In genomic region chr17:30906101-30906911, GRCh38 we compare ENCODE assay signal across 1 cellular context.
A peak's percentile ranks its signal among the peaks of the same experiment; 100 is the strongest.
TF ChIP-seq lines count a peak whose summit lies in the region.

TSS of gene TEFM (minus strand) at chr17:30906238. CDS start at chr17:30906198, 40 bp downstream.

TF ChIP-seq in K562, 482 proteins besides CTCF, POLR2A, EP300 and RAD21 (continued from another document and continues in another):
- TF ChIP-seq, protein P1, sequence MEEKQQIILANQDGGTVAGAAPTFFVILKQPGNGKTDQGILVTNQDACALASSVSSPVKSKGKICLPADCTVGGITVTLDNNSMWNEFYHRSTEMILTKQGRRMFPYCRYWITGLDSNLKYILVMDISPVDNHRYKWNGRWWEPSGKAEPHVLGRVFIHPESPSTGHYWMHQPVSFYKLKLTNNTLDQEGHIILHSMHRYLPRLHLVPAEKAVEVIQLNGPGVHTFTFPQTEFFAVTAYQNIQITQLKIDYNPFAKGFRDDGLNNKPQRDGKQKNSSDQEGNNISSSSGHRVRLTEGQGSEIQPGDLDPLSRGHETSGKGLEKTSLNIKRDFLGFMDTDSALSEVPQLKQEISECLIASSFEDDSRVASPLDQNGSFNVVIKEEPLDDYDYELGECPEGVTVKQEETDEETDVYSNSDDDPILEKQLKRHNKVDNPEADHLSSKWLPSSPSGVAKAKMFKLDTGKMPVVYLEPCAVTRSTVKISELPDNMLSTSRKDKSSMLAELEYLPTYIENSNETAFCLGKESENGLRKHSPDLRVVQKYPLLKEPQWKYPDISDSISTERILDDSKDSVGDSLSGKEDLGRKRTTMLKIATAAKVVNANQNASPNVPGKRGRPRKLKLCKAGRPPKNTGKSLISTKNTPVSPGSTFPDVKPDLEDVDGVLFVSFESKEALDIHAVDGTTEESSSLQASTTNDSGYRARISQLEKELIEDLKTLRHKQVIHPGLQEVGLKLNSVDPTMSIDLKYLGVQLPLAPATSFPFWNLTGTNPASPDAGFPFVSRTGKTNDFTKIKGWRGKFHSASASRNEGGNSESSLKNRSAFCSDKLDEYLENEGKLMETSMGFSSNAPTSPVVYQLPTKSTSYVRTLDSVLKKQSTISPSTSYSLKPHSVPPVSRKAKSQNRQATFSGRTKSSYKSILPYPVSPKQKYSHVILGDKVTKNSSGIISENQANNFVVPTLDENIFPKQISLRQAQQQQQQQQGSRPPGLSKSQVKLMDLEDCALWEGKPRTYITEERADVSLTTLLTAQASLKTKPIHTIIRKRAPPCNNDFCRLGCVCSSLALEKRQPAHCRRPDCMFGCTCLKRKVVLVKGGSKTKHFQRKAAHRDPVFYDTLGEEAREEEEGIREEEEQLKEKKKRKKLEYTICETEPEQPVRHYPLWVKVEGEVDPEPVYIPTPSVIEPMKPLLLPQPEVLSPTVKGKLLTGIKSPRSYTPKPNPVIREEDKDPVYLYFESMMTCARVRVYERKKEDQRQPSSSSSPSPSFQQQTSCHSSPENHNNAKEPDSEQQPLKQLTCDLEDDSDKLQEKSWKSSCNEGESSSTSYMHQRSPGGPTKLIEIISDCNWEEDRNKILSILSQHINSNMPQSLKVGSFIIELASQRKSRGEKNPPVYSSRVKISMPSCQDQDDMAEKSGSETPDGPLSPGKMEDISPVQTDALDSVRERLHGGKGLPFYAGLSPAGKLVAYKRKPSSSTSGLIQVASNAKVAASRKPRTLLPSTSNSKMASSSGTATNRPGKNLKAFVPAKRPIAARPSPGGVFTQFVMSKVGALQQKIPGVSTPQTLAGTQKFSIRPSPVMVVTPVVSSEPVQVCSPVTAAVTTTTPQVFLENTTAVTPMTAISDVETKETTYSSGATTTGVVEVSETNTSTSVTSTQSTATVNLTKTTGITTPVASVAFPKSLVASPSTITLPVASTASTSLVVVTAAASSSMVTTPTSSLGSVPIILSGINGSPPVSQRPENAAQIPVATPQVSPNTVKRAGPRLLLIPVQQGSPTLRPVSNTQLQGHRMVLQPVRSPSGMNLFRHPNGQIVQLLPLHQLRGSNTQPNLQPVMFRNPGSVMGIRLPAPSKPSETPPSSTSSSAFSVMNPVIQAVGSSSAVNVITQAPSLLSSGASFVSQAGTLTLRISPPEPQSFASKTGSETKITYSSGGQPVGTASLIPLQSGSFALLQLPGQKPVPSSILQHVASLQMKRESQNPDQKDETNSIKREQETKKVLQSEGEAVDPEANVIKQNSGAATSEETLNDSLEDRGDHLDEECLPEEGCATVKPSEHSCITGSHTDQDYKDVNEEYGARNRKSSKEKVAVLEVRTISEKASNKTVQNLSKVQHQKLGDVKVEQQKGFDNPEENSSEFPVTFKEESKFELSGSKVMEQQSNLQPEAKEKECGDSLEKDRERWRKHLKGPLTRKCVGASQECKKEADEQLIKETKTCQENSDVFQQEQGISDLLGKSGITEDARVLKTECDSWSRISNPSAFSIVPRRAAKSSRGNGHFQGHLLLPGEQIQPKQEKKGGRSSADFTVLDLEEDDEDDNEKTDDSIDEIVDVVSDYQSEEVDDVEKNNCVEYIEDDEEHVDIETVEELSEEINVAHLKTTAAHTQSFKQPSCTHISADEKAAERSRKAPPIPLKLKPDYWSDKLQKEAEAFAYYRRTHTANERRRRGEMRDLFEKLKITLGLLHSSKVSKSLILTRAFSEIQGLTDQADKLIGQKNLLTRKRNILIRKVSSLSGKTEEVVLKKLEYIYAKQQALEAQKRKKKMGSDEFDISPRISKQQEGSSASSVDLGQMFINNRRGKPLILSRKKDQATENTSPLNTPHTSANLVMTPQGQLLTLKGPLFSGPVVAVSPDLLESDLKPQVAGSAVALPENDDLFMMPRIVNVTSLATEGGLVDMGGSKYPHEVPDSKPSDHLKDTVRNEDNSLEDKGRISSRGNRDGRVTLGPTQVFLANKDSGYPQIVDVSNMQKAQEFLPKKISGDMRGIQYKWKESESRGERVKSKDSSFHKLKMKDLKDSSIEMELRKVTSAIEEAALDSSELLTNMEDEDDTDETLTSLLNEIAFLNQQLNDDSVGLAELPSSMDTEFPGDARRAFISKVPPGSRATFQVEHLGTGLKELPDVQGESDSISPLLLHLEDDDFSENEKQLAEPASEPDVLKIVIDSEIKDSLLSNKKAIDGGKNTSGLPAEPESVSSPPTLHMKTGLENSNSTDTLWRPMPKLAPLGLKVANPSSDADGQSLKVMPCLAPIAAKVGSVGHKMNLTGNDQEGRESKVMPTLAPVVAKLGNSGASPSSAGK (IDR thresholded peaks at IDR 0.05) = no peak
- TF ChIP-seq MEF2A (IDR thresholded peaks at IDR 0.05; ENCODE audit: control insufficient read depth, low read depth, low read length) = no peak
- TF ChIP-seq ZNF133 (CRISPR knock-in tag; IDR thresholded peaks at IDR 0.05) = no peak
- no peak for TF ChIP-seq ZNF121 (CRISPR knock-in tag; conservative IDR thresholded peaks at IDR 0.05)
- TF ChIP-seq NRF1 (conservative IDR thresholded peaks at IDR 0.05 in 1 of 2, IDR thresholded peaks at IDR 0.05 in 1 of 2) = peak in 1 of 2 experiments; percentile 27; a peak in 1 of 4 replicates
- no peak for TF ChIP-seq SLC30A9 (CRISPR knock-in tag; IDR thresholded peaks at IDR 0.05)
- no peak for TF ChIP-seq KLF13 (tag; IDR thresholded peaks at IDR 0.05; ENCODE audit: borderline replicate concordance, low read depth)
- TF ChIP-seq CBX5 (IDR thresholded peaks at IDR 0.05; ENCODE audit: borderline replicate concordance, low read depth) = no peak; the same call in 1 of the 2 replicates
- TF ChIP-seq ZBTB7A (IDR thresholded peaks at IDR 0.05; ENCODE audit: borderline replicate concordance, control insufficient read depth, low read depth, low read length) = no peak
- TF ChIP-seq ZNF436 (CRISPR knock-in tag; IDR thresholded peaks at IDR 0.05) = peak; percentile 39; the same call in 1 of the 2 replicates
- peak; percentile 95; the same call in 1 of the 2 replicates for TF ChIP-seq KAT7 (CRISPR knock-in tag; IDR thresholded peaks at IDR 0.05; ENCODE audit: borderline replicate concordance)
- no peak for TF ChIP-seq E2F4 (CRISPR knock-in tag; IDR thresholded peaks at IDR 0.05; ENCODE audit: low read depth)
- TF ChIP-seq IRF2 (CRISPR knock-in tag; IDR thresholded peaks at IDR 0.05) = no peak
- peak; percentile 80; the same call in 1 of the 2 replicates for TF ChIP-seq ATF7 (IDR thresholded peaks at IDR 0.05)
- TF ChIP-seq TEAD2 (tag; IDR thresholded peaks at IDR 0.05) = no peak
- TF ChIP-seq NR1H2 (CRISPR knock-in tag; IDR thresholded peaks at IDR 0.05) = no peak
- no peak for TF ChIP-seq TCF7L2 (IDR thresholded peaks at IDR 0.05; ENCODE audit: low read depth, low read length)
- TF ChIP-seq ZNF592 (IDR thresholded peaks at IDR 0.05) = no peak
- TF ChIP-seq KLF6 (CRISPR knock-in tag; IDR thresholded peaks at IDR 0.05; ENCODE audit: borderline replicate concordance) = peak; percentile 80; the same call in 1 of the 2 replicates
- TF ChIP-seq PTRF (tag; IDR thresholded peaks at IDR 0.05) = no peak
- no peak for TF ChIP-seq BCOR (IDR thresholded peaks at IDR 0.05)
- TF ChIP-seq RBM15 (IDR thresholded peaks at IDR 0.05; ENCODE audit: insufficient read depth, low read length) = no peak
- TF ChIP-seq, protein P2, sequence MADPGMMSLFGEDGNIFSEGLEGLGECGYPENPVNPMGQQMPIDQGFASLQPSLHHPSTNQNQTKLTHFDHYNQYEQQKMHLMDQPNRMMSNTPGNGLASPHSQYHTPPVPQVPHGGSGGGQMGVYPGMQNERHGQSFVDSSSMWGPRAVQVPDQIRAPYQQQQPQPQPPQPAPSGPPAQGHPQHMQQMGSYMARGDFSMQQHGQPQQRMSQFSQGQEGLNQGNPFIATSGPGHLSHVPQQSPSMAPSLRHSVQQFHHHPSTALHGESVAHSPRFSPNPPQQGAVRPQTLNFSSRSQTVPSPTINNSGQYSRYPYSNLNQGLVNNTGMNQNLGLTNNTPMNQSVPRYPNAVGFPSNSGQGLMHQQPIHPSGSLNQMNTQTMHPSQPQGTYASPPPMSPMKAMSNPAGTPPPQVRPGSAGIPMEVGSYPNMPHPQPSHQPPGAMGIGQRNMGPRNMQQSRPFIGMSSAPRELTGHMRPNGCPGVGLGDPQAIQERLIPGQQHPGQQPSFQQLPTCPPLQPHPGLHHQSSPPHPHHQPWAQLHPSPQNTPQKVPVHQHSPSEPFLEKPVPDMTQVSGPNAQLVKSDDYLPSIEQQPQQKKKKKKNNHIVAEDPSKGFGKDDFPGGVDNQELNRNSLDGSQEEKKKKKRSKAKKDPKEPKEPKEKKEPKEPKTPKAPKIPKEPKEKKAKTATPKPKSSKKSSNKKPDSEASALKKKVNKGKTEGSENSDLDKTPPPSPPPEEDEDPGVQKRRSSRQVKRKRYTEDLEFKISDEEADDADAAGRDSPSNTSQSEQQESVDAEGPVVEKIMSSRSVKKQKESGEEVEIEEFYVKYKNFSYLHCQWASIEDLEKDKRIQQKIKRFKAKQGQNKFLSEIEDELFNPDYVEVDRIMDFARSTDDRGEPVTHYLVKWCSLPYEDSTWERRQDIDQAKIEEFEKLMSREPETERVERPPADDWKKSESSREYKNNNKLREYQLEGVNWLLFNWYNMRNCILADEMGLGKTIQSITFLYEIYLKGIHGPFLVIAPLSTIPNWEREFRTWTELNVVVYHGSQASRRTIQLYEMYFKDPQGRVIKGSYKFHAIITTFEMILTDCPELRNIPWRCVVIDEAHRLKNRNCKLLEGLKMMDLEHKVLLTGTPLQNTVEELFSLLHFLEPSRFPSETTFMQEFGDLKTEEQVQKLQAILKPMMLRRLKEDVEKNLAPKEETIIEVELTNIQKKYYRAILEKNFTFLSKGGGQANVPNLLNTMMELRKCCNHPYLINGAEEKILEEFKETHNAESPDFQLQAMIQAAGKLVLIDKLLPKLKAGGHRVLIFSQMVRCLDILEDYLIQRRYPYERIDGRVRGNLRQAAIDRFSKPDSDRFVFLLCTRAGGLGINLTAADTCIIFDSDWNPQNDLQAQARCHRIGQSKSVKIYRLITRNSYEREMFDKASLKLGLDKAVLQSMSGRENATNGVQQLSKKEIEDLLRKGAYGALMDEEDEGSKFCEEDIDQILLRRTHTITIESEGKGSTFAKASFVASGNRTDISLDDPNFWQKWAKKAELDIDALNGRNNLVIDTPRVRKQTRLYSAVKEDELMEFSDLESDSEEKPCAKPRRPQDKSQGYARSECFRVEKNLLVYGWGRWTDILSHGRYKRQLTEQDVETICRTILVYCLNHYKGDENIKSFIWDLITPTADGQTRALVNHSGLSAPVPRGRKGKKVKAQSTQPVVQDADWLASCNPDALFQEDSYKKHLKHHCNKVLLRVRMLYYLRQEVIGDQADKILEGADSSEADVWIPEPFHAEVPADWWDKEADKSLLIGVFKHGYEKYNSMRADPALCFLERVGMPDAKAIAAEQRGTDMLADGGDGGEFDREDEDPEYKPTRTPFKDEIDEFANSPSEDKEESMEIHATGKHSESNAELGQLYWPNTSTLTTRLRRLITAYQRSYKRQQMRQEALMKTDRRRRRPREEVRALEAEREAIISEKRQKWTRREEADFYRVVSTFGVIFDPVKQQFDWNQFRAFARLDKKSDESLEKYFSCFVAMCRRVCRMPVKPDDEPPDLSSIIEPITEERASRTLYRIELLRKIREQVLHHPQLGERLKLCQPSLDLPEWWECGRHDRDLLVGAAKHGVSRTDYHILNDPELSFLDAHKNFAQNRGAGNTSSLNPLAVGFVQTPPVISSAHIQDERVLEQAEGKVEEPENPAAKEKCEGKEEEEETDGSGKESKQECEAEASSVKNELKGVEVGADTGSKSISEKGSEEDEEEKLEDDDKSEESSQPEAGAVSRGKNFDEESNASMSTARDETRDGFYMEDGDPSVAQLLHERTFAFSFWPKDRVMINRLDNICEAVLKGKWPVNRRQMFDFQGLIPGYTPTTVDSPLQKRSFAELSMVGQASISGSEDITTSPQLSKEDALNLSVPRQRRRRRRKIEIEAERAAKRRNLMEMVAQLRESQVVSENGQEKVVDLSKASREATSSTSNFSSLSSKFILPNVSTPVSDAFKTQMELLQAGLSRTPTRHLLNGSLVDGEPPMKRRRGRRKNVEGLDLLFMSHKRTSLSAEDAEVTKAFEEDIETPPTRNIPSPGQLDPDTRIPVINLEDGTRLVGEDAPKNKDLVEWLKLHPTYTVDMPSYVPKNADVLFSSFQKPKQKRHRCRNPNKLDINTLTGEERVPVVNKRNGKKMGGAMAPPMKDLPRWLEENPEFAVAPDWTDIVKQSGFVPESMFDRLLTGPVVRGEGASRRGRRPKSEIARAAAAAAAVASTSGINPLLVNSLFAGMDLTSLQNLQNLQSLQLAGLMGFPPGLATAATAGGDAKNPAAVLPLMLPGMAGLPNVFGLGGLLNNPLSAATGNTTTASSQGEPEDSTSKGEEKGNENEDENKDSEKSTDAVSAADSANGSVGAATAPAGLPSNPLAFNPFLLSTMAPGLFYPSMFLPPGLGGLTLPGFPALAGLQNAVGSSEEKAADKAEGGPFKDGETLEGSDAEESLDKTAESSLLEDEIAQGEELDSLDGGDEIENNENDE (IDR thresholded peaks at IDR 0.05; ENCODE audit: low read depth, low read length) = no peak
- TF ChIP-seq PURB (CRISPR knock-in tag; IDR thresholded peaks at IDR 0.05; ENCODE audit: low read depth) = no peak
- peak; percentile 68; the same call in 1 of the 2 replicates for TF ChIP-seq ZKSCAN1 (IDR thresholded peaks at IDR 0.05; ENCODE audit: low read depth, low read length)
- peak in 2 of 3 experiments; percentile 85 to 90 for TF ChIP-seq YY1 (IDR thresholded peaks at IDR 0.05; ENCODE audit: borderline replicate concordance in 1 of 3, control insufficient read depth in 1 of 3, extremely low read depth in 1 of 3, insufficient read depth in 3 of 3, insufficient read length in 1 of 3, insufficient replicate concordance in 2 of 3, low read depth in 1 of 3, low read length in 2 of 3)
